In the genomic region with DNA sequence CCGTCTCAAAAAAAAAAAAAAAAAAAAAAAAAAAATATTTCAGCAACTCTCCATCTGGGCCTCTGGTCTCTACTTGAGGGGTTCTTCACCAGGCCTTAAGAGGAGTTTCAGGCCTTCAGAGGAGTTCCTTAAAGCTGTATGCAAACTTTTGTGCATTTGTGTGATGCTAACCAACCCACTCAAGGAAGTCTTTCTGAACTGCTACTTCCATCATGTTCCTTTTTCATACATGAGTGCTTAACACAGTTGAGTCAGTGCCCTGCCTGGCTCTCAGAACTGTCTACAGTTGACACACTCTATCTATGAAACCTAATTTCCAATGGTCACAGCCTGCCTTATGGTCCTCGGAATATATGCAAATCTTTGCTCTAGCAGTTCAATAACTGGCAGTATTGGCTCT, we compare ENCODE assay signal across 13 cellular contexts.
DNase-seq lines count a peak whose midpoint lies in the region; ATAC-seq and TF ChIP-seq lines count a peak whose summit lies in the region.
"Had no signal": no experiment of that assay in that cellular context is flagged by ENCODE, and none has a peak within 500 bp of the region (broad histone marks: within the 10 kb centered on the region; RNA-seq: fewer than 3 reads in every experiment).

No MANE protein-coding gene starts in this region.

- H3K27ac ChIP-seq in OCI-LY1 (ENCODE audit: low read depth, low read length, poor library complexity, severe bottlenecking) = peak overlapping the region; percentile 94
- H3K27ac ChIP-seq: body of pancreas, epithelial cell of prostate had no signal

- DNase-seq in GM12865 (ENCODE audit: low read depth) (peak; percentile 84), COLO829 (ENCODE audit: low spot score) (no peak), middle frontal gyrus (ENCODE audit: extremely low spot score, low spot score) (no peak), posterior vena cava (ENCODE audit: low spot score) (no peak)
- DNase-seq in activated CD8-positive, alpha-beta memory T cell treated with anti-CD3 and anti-CD28 coated beads for 24 hours = no peak
- DNase-seq: body of pancreas; naive thymus-derived CD4-positive, alpha-beta T cell; NCI-H1092; stimulated activated CD4-positive, alpha-beta T cell treated with anti-CD3 and anti-CD28 coated beads, Interleukin-12 subunit alpha, Interleukin-12 subunit beta, amount 100 ng/mL, for 4 hours had no signal

- TF ChIP-seq CTCF in GM12865 (IDR thresholded peaks at IDR 0.05; ENCODE audit: insufficient read depth, low read depth, low read length, missing control alignments) (no peak), OCI-LY1 (IDR thresholded peaks at IDR 0.05; ENCODE audit: low read length) (no peak)

- H3K9ac ChIP-seq in OCI-LY1 (ENCODE audit: low read length) = no peak overlapping the region

- no peaks in the 10 kb centered on the region for H3K27me3 ChIP-seq in OCI-LY1 (ENCODE audit: insufficient read depth, low read length)
- H3K27me3 ChIP-seq: body of pancreas had no signal

- ATAC-seq in GM21367 (IDR thresholded peaks at IDR 0.05; ENCODE audit: unreplicated experiment) = peak; percentile 47
- peak; percentile 20 for ATAC-seq in HG03045 (IDR thresholded peaks at IDR 0.05; ENCODE audit: unreplicated experiment)
- ATAC-seq: body of pancreas; naive thymus-derived CD4-positive, alpha-beta T cell had no signal

- no peak overlapping the region; the same call in 1 of the 2 replicates for H3K4me2 ChIP-seq in OCI-LY1 (ENCODE audit: low read length)

- H3K9me2 ChIP-seq in OCI-LY1 (ENCODE audit: low read depth, low read length) = no peaks in the 10 kb centered on the region

- peaks cover 94% of the 10 kb centered on the region for H3K4me1 ChIP-seq in OCI-LY1 (ENCODE audit: insufficient read depth, low read length, severe bottlenecking)
- H3K4me1 ChIP-seq: body of pancreas had no signal

- H3K79me2 ChIP-seq in OCI-LY1 (ENCODE audit: insufficient read depth, low read length) = no peaks in the 10 kb centered on the region

- no peak overlapping the region; the same call in 1 of the 2 replicates for H3K4me3 ChIP-seq in GM12865 (ENCODE audit: low read depth, low read length)
- no peak overlapping the region for H3K4me3 ChIP-seq in OCI-LY1 (ENCODE audit: low read depth, low read length, poor library complexity, severe bottlenecking)
- H3K4me3 ChIP-seq: body of pancreas had no signal

- H3F3A ChIP-seq in OCI-LY1 (ENCODE audit: insufficient read depth, low read length) = peaks cover 12% of the 10 kb centered on the region; the same call in 1 of the 2 replicates

- intact Hi-C loops in posterior vena cava (cut with DNase I) = loop anchor here in 1 of 2 donors (10.0 kb wide), 1 partner anchor 1528 kb away; no protein-coding TSS in a partner anchor

- no peaks in the 10 kb centered on the region for H4K20me1 ChIP-seq in OCI-LY1 (ENCODE audit: insufficient read depth, low read length)

- H3K36me3 ChIP-seq in OCI-LY1 (ENCODE audit: insufficient read depth, low read length) = peaks cover 38% of the 10 kb centered on the region

- no peaks in the 10 kb centered on the region for H3K9me3 ChIP-seq in OCI-LY1 (ENCODE audit: low read length)
- H3K9me3 ChIP-seq: body of pancreas had no signal

- H2AFZ ChIP-seq in OCI-LY1 (ENCODE audit: low read length) = no peak overlapping the region
